In the genomic region with DNA sequence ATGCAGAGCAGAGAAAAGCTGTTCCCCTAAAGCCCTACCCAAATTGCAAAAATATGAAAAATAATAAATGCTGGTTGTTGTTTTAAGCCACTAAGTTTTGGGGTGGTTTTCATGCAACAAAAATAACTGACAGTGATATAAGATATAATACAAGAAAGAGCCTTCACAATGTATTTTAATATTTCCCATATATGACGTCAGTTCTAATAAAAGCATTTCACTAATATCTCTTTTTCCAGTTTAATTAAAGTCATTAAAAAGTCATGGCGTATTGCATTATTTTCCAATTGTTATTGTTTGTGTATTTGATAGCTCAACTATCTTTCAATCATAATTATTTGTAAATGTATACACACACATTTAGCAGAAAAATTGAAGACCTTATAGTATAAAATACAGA, we compare ENCODE assay signal across 11 cellular contexts.
"Had no signal": no experiment of that assay in that cellular context is flagged by ENCODE, and none has a peak within 500 bp of the region (broad histone marks: within the 10 kb centered on the region; RNA-seq: fewer than 3 reads in every experiment).

No MANE protein-coding gene starts in this region.

- H3K4me1 ChIP-seq: HAP-1 had no signal

- H3K4me3 ChIP-seq: GM23248, GM23338, HAP-1 had no signal

- H3K9me3 ChIP-seq: HAP-1 had no signal

- H3K9ac ChIP-seq: GM23248 had no signal

- ATAC-seq: GM23338, HCT116 had no signal

- H3K4me2 ChIP-seq: GM23338 had no signal

- H3K36me3 ChIP-seq: HAP-1 had no signal

- DNase-seq: GM23248, GOT3, H7, H9, HCEC 1CT, HFFc6 had no signal

- H3K27ac ChIP-seq: GM23248 had no signal

- H2AFZ ChIP-seq: GM23248, GM23338 had no signal

- FAIRE-seq: H1, H54 had no signal
